Comparison of ENCODE assay signal across 1 cellular context in the genomic region with DNA sequence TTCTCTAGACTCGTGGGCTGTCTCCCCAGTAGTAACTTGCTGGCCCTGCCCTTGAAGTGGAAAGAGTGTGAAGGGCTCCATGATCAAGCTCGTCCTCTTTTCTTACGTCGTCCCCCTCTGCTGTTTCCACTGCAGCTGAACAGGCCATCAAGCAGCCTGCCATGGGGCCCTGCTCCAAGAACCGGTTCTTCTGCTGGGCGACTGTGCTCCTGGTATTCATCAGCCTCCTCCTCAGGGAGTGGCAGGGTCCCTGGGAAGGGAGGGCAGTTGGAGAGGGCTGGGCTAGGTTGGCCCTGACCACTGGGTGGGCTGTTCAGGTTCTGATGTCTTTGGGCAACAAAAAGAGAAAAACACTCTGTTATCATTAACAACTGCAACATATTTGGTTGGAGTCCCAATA.
TF ChIP-seq lines count a peak whose summit lies in the region.

No MANE protein-coding gene starts in this region.

TF ChIP-seq in H1, 55 proteins besides CTCF, POLR2A, EP300 and RAD21:
- no peak for TF ChIP-seq CBX5 (IDR thresholded peaks at IDR 0.05; ENCODE audit: low read depth, low read length)
- no peak for TF ChIP-seq RFX5 (IDR thresholded peaks at IDR 0.05; ENCODE audit: borderline replicate concordance, low read depth, low read length)
- TF ChIP-seq KDM1A (IDR thresholded peaks at IDR 0.05; ENCODE audit: borderline replicate concordance, low read length), result no peak
- no peak for TF ChIP-seq BCL11A (IDR thresholded peaks at IDR 0.05; ENCODE audit: low read depth in 2 of 2, low read length in 2 of 2)
- no peak for TF ChIP-seq KDM5A (IDR thresholded peaks at IDR 0.05; ENCODE audit: low read length)
- TF ChIP-seq, protein P1, sequence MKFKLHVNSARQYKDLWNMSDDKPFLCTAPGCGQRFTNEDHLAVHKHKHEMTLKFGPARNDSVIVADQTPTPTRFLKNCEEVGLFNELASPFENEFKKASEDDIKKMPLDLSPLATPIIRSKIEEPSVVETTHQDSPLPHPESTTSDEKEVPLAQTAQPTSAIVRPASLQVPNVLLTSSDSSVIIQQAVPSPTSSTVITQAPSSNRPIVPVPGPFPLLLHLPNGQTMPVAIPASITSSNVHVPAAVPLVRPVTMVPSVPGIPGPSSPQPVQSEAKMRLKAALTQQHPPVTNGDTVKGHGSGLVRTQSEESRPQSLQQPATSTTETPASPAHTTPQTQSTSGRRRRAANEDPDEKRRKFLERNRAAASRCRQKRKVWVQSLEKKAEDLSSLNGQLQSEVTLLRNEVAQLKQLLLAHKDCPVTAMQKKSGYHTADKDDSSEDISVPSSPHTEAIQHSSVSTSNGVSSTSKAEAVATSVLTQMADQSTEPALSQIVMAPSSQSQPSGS (IDR thresholded peaks at IDR 0.05; ENCODE audit: low read length), result no peak
- TF ChIP-seq ASH2L (IDR thresholded peaks at IDR 0.05; ENCODE audit: low read length), result no peak
- TF ChIP-seq EZH2 (IDR thresholded peaks at IDR 0.05; ENCODE audit: low read depth, low read length, severe bottlenecking), result no peak
- TF ChIP-seq NRF1 (IDR thresholded peaks at IDR 0.05; ENCODE audit: low read depth, low read length), result no peak
- no peak for TF ChIP-seq TAF1 (IDR thresholded peaks at IDR 0.05; ENCODE audit: low read depth, low read length)
- TF ChIP-seq, protein P2, sequence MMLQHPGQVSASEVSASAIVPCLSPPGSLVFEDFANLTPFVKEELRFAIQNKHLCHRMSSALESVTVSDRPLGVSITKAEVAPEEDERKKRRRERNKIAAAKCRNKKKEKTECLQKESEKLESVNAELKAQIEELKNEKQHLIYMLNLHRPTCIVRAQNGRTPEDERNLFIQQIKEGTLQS (IDR thresholded peaks at IDR 0.05; ENCODE audit: insufficient read depth, low read depth, low read length), result no peak
- no peak for TF ChIP-seq KDM4A (IDR thresholded peaks at IDR 0.05; ENCODE audit: low read depth, low read length, severe bottlenecking)
- TF ChIP-seq TCF12 (IDR thresholded peaks at IDR 0.05; ENCODE audit: low read depth, low read length), result no peak
- TF ChIP-seq CEBPB (IDR thresholded peaks at IDR 0.05; ENCODE audit: low read depth, low read length), result no peak
